In genomic region chr5:89179761-89180160, GRCh38 we compare ENCODE assay signal across 32 cellular contexts.
"Had no signal": no experiment of that assay in that cellular context is flagged by ENCODE, and none has a peak within 500 bp of the region (broad histone marks: within the 10 kb centered on the region; RNA-seq: fewer than 3 reads in every experiment).

No MANE protein-coding gene starts in this region.

- H3K9me3 Mint-ChIP-seq: activated B cell treated with CpG ODN at 0.5 μM for 24 hours; activated CD4-positive, alpha-beta memory T cell treated with anti-CD3 and anti-CD28 coated beads for 36 hours; activated CD4-positive, alpha-beta T cell treated with anti-CD3 and anti-CD28 coated beads, Interleukin-2, amount 10 ng/mL, durations not matched to agents 24 days and 14 days; activated naive CD4-positive, alpha-beta T cell treated with anti-CD3 and anti-CD28 coated beads, Interleukin-2, amount 10 ng/mL, durations not matched to agents 7 days and 5 days; activated naive CD8-positive, alpha-beta T cell treated with anti-CD3 and anti-CD28 coated beads, Interleukin-2, amount 10 ng/mL, durations not matched to agents 7 days and 5 days; dendritic cell treated with granulocyte-macrophage colony-stimulating factor and Interleukin-4, amounts not matched to agents 40 ng/mL and 50 ng/mL, for 4 days; endodermal cell; T-helper 2 cell treated with Interferon-gamma antibody and Interleukin-4, amounts not matched to agents 5 μg/mL and 100 μg/mL, for 36 hours had no signal

- H3K4me3 Mint-ChIP-seq: activated B cell treated with CpG ODN at 0.5 μM for 24 hours; activated CD4-positive, alpha-beta memory T cell treated with anti-CD3 and anti-CD28 coated beads for 36 hours; activated CD4-positive, alpha-beta T cell treated with anti-CD3 and anti-CD28 coated beads, Interleukin-2, amount 10 ng/mL, durations not matched to agents 24 days and 14 days; activated CD8-positive, alpha-beta memory T cell treated with anti-CD3 and anti-CD28 coated beads, Interleukin-2, amount 10 ng/mL, durations not matched to agents 7 days and 5 days; activated CD8-positive, alpha-beta T cell treated with anti-CD3 and anti-CD28 coated beads, Interleukin-2, amount 10 ng/mL, durations not matched to agents 7 days and 5 days; activated naive CD4-positive, alpha-beta T cell treated with anti-CD3 and anti-CD28 coated beads, Interleukin-2, amount 10 ng/mL, durations not matched to agents 7 days and 5 days; activated naive CD8-positive, alpha-beta T cell treated with anti-CD3 and anti-CD28 coated beads, Interleukin-2, amount 10 ng/mL, durations not matched to agents 7 days and 5 days; activated T-cell treated with anti-CD3 and anti-CD28 coated beads, Interleukin-2, amount 50 U/mL, for 72 hours; central memory CD8-positive, alpha-beta T cell; dendritic cell treated with granulocyte-macrophage colony-stimulating factor and Interleukin-4, amounts not matched to agents 40 ng/mL and 50 ng/mL, for 4 days; endodermal cell; T-helper 17 cell; T-helper 2 cell treated with Interferon-gamma antibody and Interleukin-4, amounts not matched to agents 5 μg/mL and 100 μg/mL, for 36 hours had no signal

- H3K36me3 Mint-ChIP-seq: activated CD4-positive, alpha-beta memory T cell treated with anti-CD3 and anti-CD28 coated beads for 36 hours; activated CD8-positive, alpha-beta memory T cell treated with anti-CD3 and anti-CD28 coated beads, Interleukin-2, amount 10 ng/mL, durations not matched to agents 7 days and 5 days; activated naive CD4-positive, alpha-beta T cell treated with anti-CD3 and anti-CD28 coated beads, Interleukin-2, amount 10 ng/mL, durations not matched to agents 7 days and 5 days; activated naive CD4-positive, alpha-beta T cell treated with anti-CD3 and anti-CD28 coated beads, Interleukin-2, amount 50 U/mL, for 72 hours; activated naive CD8-positive, alpha-beta T cell treated with anti-CD3 and anti-CD28 coated beads, Interleukin-2, amount 10 ng/mL, durations not matched to agents 7 days and 5 days had no signal

- H3K4me3 ChIP-seq: coronary artery, dorsolateral prefrontal cortex, gastroesophageal sphincter, heart right ventricle had no signal

- H3K36me3 ChIP-seq: brain microvascular endothelial cell, gastroesophageal sphincter, heart right ventricle, WERI-Rb-1 had no signal

- H3K27me3 Mint-ChIP-seq: activated B cell treated with CpG ODN at 0.5 μM for 24 hours; activated CD4-positive, alpha-beta memory T cell treated with anti-CD3 and anti-CD28 coated beads for 36 hours; activated CD4-positive, alpha-beta T cell treated with anti-CD3 and anti-CD28 coated beads, Interleukin-2, amount 10 ng/mL, durations not matched to agents 24 days and 14 days; activated CD8-positive, alpha-beta memory T cell treated with anti-CD3 and anti-CD28 coated beads, Interleukin-2, amount 10 ng/mL, durations not matched to agents 7 days and 5 days; activated naive CD4-positive, alpha-beta T cell treated with anti-CD3 and anti-CD28 coated beads, Interleukin-2, amount 10 ng/mL, durations not matched to agents 7 days and 5 days; activated naive CD8-positive, alpha-beta T cell treated with anti-CD3 and anti-CD28 coated beads, Interleukin-2, amount 10 ng/mL, durations not matched to agents 7 days and 5 days; central memory CD8-positive, alpha-beta T cell; dendritic cell treated with granulocyte-macrophage colony-stimulating factor and Interleukin-4, amounts not matched to agents 40 ng/mL and 50 ng/mL, for 4 days; T-helper 17 cell had no signal

- H3K4me1 ChIP-seq: gastroesophageal sphincter, heart right ventricle had no signal

- H3K9me3 ChIP-seq: gastroesophageal sphincter, heart right ventricle had no signal

- ATAC-seq: activated CD4-positive, CD25-positive, alpha-beta regulatory T cell treated with anti-CD3 and anti-CD28 coated beads, Interleukin-2, amount 50 U/mL, for 24 hours; activated CD8-positive, alpha-beta memory T cell treated with anti-CD3 and anti-CD28 coated beads, Interleukin-2, amount 10 ng/mL, durations not matched to agents 7 days and 5 days; activated CD8-positive, alpha-beta T cell treated with anti-CD3 and anti-CD28 coated beads, Interleukin-2, amount 10 ng/mL, durations not matched to agents 7 days and 5 days; activated naive CD4-positive, alpha-beta T cell treated with anti-CD3 and anti-CD28 coated beads, Interleukin-2, amount 50 U/mL, for 72 hours; activated T-cell treated with anti-CD3 and anti-CD28 coated beads, Interleukin-2, amount 50 U/mL, for 72 hours; esophagus mucosa; gastroesophageal sphincter; heart right ventricle; T-helper 17 cell had no signal

- H3K27ac Mint-ChIP-seq: activated B cell treated with CpG ODN at 0.5 μM for 24 hours; activated CD4-positive, alpha-beta memory T cell treated with anti-CD3 and anti-CD28 coated beads for 36 hours; activated CD4-positive, alpha-beta T cell treated with anti-CD3 and anti-CD28 coated beads, Interleukin-2, amount 10 ng/mL, durations not matched to agents 24 days and 14 days; activated CD8-positive, alpha-beta memory T cell treated with anti-CD3 and anti-CD28 coated beads, Interleukin-2, amount 10 ng/mL, durations not matched to agents 7 days and 5 days; activated CD8-positive, alpha-beta T cell treated with anti-CD3 and anti-CD28 coated beads, Interleukin-2, amount 10 ng/mL, durations not matched to agents 7 days and 5 days; activated naive CD4-positive, alpha-beta T cell treated with anti-CD3 and anti-CD28 coated beads, Interleukin-2, amount 10 ng/mL, durations not matched to agents 7 days and 5 days; activated naive CD4-positive, alpha-beta T cell treated with anti-CD3 and anti-CD28 coated beads, Interleukin-2, amount 50 U/mL, for 72 hours; activated naive CD8-positive, alpha-beta T cell treated with anti-CD3 and anti-CD28 coated beads, Interleukin-2, amount 10 ng/mL, durations not matched to agents 7 days and 5 days; activated T-cell treated with anti-CD3 and anti-CD28 coated beads, Interleukin-2, amount 50 U/mL, for 72 hours; dendritic cell treated with granulocyte-macrophage colony-stimulating factor and Interleukin-4, amounts not matched to agents 40 ng/mL and 50 ng/mL, for 4 days; endodermal cell; T-helper 17 cell; T-helper 2 cell treated with Interferon-gamma antibody and Interleukin-4, amounts not matched to agents 5 μg/mL and 100 μg/mL, for 36 hours had no signal

- H3K27me3 ChIP-seq: brain microvascular endothelial cell, dorsolateral prefrontal cortex, gastroesophageal sphincter, heart right ventricle had no signal

- H3K4me1 Mint-ChIP-seq: activated B cell treated with CpG ODN at 0.5 μM for 24 hours; activated CD4-positive, alpha-beta T cell treated with anti-CD3 and anti-CD28 coated beads, Interleukin-2, amount 10 ng/mL, durations not matched to agents 24 days and 14 days; activated CD8-positive, alpha-beta memory T cell treated with anti-CD3 and anti-CD28 coated beads, Interleukin-2, amount 10 ng/mL, durations not matched to agents 7 days and 5 days; activated naive CD4-positive, alpha-beta T cell treated with anti-CD3 and anti-CD28 coated beads, Interleukin-2, amount 10 ng/mL, durations not matched to agents 7 days and 5 days; activated naive CD8-positive, alpha-beta T cell treated with anti-CD3 and anti-CD28 coated beads, Interleukin-2, amount 10 ng/mL, durations not matched to agents 7 days and 5 days; central memory CD8-positive, alpha-beta T cell; endodermal cell; T-helper 17 cell had no signal

- H3K27ac ChIP-seq: brain microvascular endothelial cell, coronary artery, dorsolateral prefrontal cortex, gastroesophageal sphincter, heart right ventricle, WERI-Rb-1 had no signal

- DNase-seq: activated B cell treated with CpG ODN at 0.5 μM for 24 hours; activated CD4-positive, alpha-beta memory T cell treated with anti-CD3 and anti-CD28 coated beads for 36 hours; activated CD4-positive, alpha-beta T cell treated with anti-CD3 and anti-CD28 coated beads, Interleukin-2, amount 10 ng/mL, durations not matched to agents 24 days and 14 days; activated CD8-positive, alpha-beta memory T cell treated with anti-CD3 and anti-CD28 coated beads, Interleukin-2, amount 10 ng/mL, durations not matched to agents 7 days and 5 days; activated CD8-positive, alpha-beta memory T cell treated with anti-CD3 and anti-CD28 coated beads, Interleukin-2, amount 50 U/mL, for 4 hours; activated CD8-positive, alpha-beta T cell treated with anti-CD3 and anti-CD28 coated beads, Interleukin-2, amount 10 ng/mL, durations not matched to agents 7 days and 5 days; activated gamma-delta T cell; activated naive CD4-positive, alpha-beta T cell; activated naive CD4-positive, alpha-beta T cell treated with anti-CD3 and anti-CD28 coated beads, Interleukin-2, amount 10 ng/mL, durations not matched to agents 7 days and 5 days; activated naive CD8-positive, alpha-beta T cell treated with anti-CD3 and anti-CD28 coated beads, Interleukin-2, amount 10 ng/mL, durations not matched to agents 7 days and 5 days; activated T-cell treated with anti-CD3 and anti-CD28 coated beads, Interleukin-2, amount 50 U/mL, for 1 hour; activated T-cell treated with anti-CD3 and anti-CD28 coated beads, Interleukin-2, amount 50 U/mL, for 72 hours; amniotic stem cell; anterior cingulate cortex; brain microvascular endothelial cell; dorsolateral prefrontal cortex; effector memory CD4-positive, alpha-beta T cell; endodermal cell; foreskin melanocyte; heart right ventricle; T-helper 1 cell; T-helper 17 cell; T1000; WERI-Rb-1 had no signal
